17 cellular contexts compared by ENCODE assay signal in genomic region chr11:1768141-1768469, GRCh38. TPM values are rescaled to one million over a fixed set of nuclear protein-coding genes. Genes with fewer than 3 reads are reported as not detected.
DNase-seq lines count a peak whose midpoint lies in the region; ATAC-seq and TF ChIP-seq lines count a peak whose summit lies in the region.
"Had no signal": no experiment of that assay in that cellular context is flagged by ENCODE, and none has a peak within 500 bp of the region (broad histone marks: within the 10 kb centered on the region; RNA-seq: fewer than 3 reads in every experiment).

No MANE protein-coding gene starts in this region.

- H3K27me3 Mint-ChIP-seq in activated CD8-positive, alpha-beta T cell treated with anti-CD3 and anti-CD28 coated beads for 36 hours = no peaks in the 10 kb centered on the region
- H3K27me3 Mint-ChIP-seq in activated CD8-positive, alpha-beta T cell treated with anti-CD3 and anti-CD28 coated beads, Interleukin-2, amount 10 ng/mL, durations not matched to agents 7 days and 5 days (ENCODE audit: low read depth) = peaks cover 10% of the 10 kb centered on the region

- no peak overlapping the region for H4K5ac ChIP-seq in mesendoderm (ENCODE audit: low read length)

- H3K27ac Mint-ChIP-seq in activated CD8-positive, alpha-beta T cell treated with anti-CD3 and anti-CD28 coated beads for 36 hours = no peak overlapping the region
- no peak overlapping the region for H3K27ac Mint-ChIP-seq in activated CD8-positive, alpha-beta T cell treated with anti-CD3 and anti-CD28 coated beads, Interleukin-2, amount 10 ng/mL, durations not matched to agents 7 days and 5 days
- H3K27ac Mint-ChIP-seq: HFFc6 had no signal

- peak; percentile 11 for DNase-seq in activated CD8-positive, alpha-beta T cell treated with anti-CD3 and anti-CD28 coated beads for 36 hours
- no peak for DNase-seq in activated CD8-positive, alpha-beta T cell treated with anti-CD3 and anti-CD28 coated beads, Interleukin-2, amount 10 ng/mL, durations not matched to agents 7 days and 5 days
- DNase-seq in RWPE1 (ENCODE audit: low spot score) (no peak), mesendoderm (no peak), NCI-H1417 treated with DMSO at 0.1 percent for 48 hours (lab: John Stamatoyannopoulos, UW) (no peak), NCI-H2227 treated with DMSO at 0.1 percent for 48 hours (lab: John Stamatoyannopoulos, UW) (no peak)
- DNase-seq: C1 segment of cervical spinal cord, DND-41, HFFc6, NCI-H1105 treated with DMSO at 0.1 percent for 48 hours, NCI-H187 treated with DMSO at 0.1 percent for 48 hours, NCI-H446, NCI-H69, RPMI8226 had no signal

- no peaks in the 10 kb centered on the region for H3K9me3 ChIP-seq in BLaER1

- H3K4me1 Mint-ChIP-seq in activated CD8-positive, alpha-beta T cell treated with anti-CD3 and anti-CD28 coated beads for 36 hours (ENCODE audit: low read depth) = peaks cover 17% of the 10 kb centered on the region
- peaks cover 37% of the 10 kb centered on the region for H3K4me1 Mint-ChIP-seq in activated CD8-positive, alpha-beta T cell treated with anti-CD3 and anti-CD28 coated beads, Interleukin-2, amount 10 ng/mL, durations not matched to agents 7 days and 5 days (ENCODE audit: low read depth)

- H2BK120ac ChIP-seq in mesendoderm (ENCODE audit: low read depth, low read length) = no peak overlapping the region

- H3K36me3 ChIP-seq in BLaER1 = no peaks in the 10 kb centered on the region
- H3K36me3 ChIP-seq in mesendoderm (ENCODE audit: control insufficient read depth, insufficient read depth, low read length) = no peaks in the 10 kb centered on the region

- H3K27me3 ChIP-seq in BLaER1 (no peaks in the 10 kb centered on the region), mesendoderm (ENCODE audit: insufficient read depth, low read length, poor library complexity) (no peaks in the 10 kb centered on the region)
- H3K27me3 ChIP-seq: SJSA1 had no signal

- peak overlapping the region; percentile 56 for H3K56ac ChIP-seq in mesendoderm (ENCODE audit: low read length)

- TF ChIP-seq CTCF in activated CD8-positive, alpha-beta T cell treated with anti-CD3 and anti-CD28 coated beads for 36 hours (IDR thresholded peaks at IDR 0.05) = no peak
- no peak for TF ChIP-seq CTCF in RWPE1 (conservative IDR thresholded peaks at IDR 0.05; ENCODE audit: low read depth)

- H3K4me3 Mint-ChIP-seq in activated CD8-positive, alpha-beta T cell treated with anti-CD3 and anti-CD28 coated beads for 36 hours = no peak overlapping the region
- no peak overlapping the region for H3K4me3 Mint-ChIP-seq in activated CD8-positive, alpha-beta T cell treated with anti-CD3 and anti-CD28 coated beads, Interleukin-2, amount 10 ng/mL, durations not matched to agents 7 days and 5 days
- H3K4me3 Mint-ChIP-seq: HFFc6 had no signal

- H3K79me1 ChIP-seq in mesendoderm (ENCODE audit: low read length) = no peaks in the 10 kb centered on the region

- WGBS in mesendoderm (ENCODE audit: extremely low coverage, insufficient coverage, low lambda C conversion rate) = no CpG with 5 or more reads among the region's 7 CpGs

- POLR2A ChIA-PET in activated CD8-positive, alpha-beta T cell treated with anti-CD3 and anti-CD28 coated beads for 36 hours (lab: Charles Lee) = interaction anchor here (0.5 kb wide), 1 partner anchor 425 kb away, joined by 3 read pairs; no protein-coding TSS in a partner anchor
- POLR2A ChIA-PET in activated CD8-positive, alpha-beta T cell treated with anti-CD3 and anti-CD28 coated beads, Interleukin-2, amount 10 ng/mL, durations not matched to agents 7 days and 5 days (lab: Charles Lee) = no interaction called here
- POLR2A ChIA-PET in RWPE1 (lab: Yijun Ruan, JAX; ENCODE audit: low non-redundant PET) = no interaction called here

- H4K8ac ChIP-seq in mesendoderm (ENCODE audit: low read depth, low read length) = no peak overlapping the region

- peaks cover 2% of the 10 kb centered on the region for H4K20me1 ChIP-seq in BLaER1

- H3K4me1 ChIP-seq in BLaER1 = peaks cover 37% of the 10 kb centered on the region
- H3K4me1 ChIP-seq in mesendoderm (ENCODE audit: control insufficient read depth, low read depth, low read length) = peaks cover 4% of the 10 kb centered on the region

- no peak overlapping the region for H3K9ac ChIP-seq in BLaER1
- no peak overlapping the region for H3K9ac ChIP-seq in mesendoderm (ENCODE audit: low read length)

- H3K27ac ChIP-seq in BLaER1 (no peak overlapping the region), RWPE1 (peak overlapping the region; percentile 38), mesendoderm (ENCODE audit: low read depth, low read length) (no peak overlapping the region)
- H3K27ac ChIP-seq: SJSA1 had no signal

- H3K4me3 ChIP-seq in BLaER1 (no peak overlapping the region), mesendoderm (ENCODE audit: low read length) (no peak overlapping the region)
- H3K4me3 ChIP-seq: SJSA1 had no signal

- no peaks in the 10 kb centered on the region for H3K9me3 Mint-ChIP-seq in activated CD8-positive, alpha-beta T cell treated with anti-CD3 and anti-CD28 coated beads for 36 hours
- no peaks in the 10 kb centered on the region for H3K9me3 Mint-ChIP-seq in activated CD8-positive, alpha-beta T cell treated with anti-CD3 and anti-CD28 coated beads, Interleukin-2, amount 10 ng/mL, durations not matched to agents 7 days and 5 days (ENCODE audit: insufficient read depth)
- H3K9me3 Mint-ChIP-seq: HFFc6 had no signal

- H2BK15ac ChIP-seq in mesendoderm (replicated peaks; ENCODE audit: low read depth) = no peak overlapping the region

- no peak for ATAC-seq in activated CD8-positive, alpha-beta T cell treated with anti-CD3 and anti-CD28 coated beads for 36 hours
- no peak for ATAC-seq in activated CD8-positive, alpha-beta T cell treated with anti-CD3 and anti-CD28 coated beads, Interleukin-2, amount 10 ng/mL, durations not matched to agents 7 days and 5 days
- no peak for ATAC-seq in HG02840 (IDR thresholded peaks at IDR 0.05; ENCODE audit: low FRiP score, unreplicated experiment)

- intact Hi-C loops in activated CD8-positive, alpha-beta T cell treated with anti-CD3 and anti-CD28 coated beads for 36 hours (cut with micrococcal nuclease) = no loop called here

- H3K18ac ChIP-seq in mesendoderm (ENCODE audit: low read length) = no peak overlapping the region

- H3K23ac ChIP-seq in mesendoderm (ENCODE audit: low read length) = no peak overlapping the region

- no peak overlapping the region for H2AK5ac ChIP-seq in mesendoderm (ENCODE audit: low read length)

- no peaks in the 10 kb centered on the region for H3K36me3 Mint-ChIP-seq in activated CD8-positive, alpha-beta T cell treated with anti-CD3 and anti-CD28 coated beads for 36 hours (ENCODE audit: low read depth)
- H3K36me3 Mint-ChIP-seq in activated CD8-positive, alpha-beta T cell treated with anti-CD3 and anti-CD28 coated beads, Interleukin-2, amount 10 ng/mL, durations not matched to agents 7 days and 5 days (ENCODE audit: low read depth) = no peaks in the 10 kb centered on the region

- peaks cover under 1% of the 10 kb centered on the region for H3K79me2 ChIP-seq in mesendoderm (ENCODE audit: control insufficient read depth, insufficient read depth, low read length)

- H3K4ac ChIP-seq in mesendoderm (ENCODE audit: low read depth, low read length) = no peak overlapping the region

- H2BK5ac ChIP-seq in mesendoderm (ENCODE audit: low read length) = no peak overlapping the region

- peak overlapping the region; percentile 51; the same call in 1 of the 2 replicates for H3K4me2 ChIP-seq in BLaER1
- H3K4me2 ChIP-seq in mesendoderm (ENCODE audit: low read length) = no peak overlapping the region

- CTCF ChIA-PET in activated CD8-positive, alpha-beta T cell treated with anti-CD3 and anti-CD28 coated beads for 36 hours (lab: Charles Lee) = no interaction called here
- CTCF ChIA-PET in activated CD8-positive, alpha-beta T cell treated with anti-CD3 and anti-CD28 coated beads, Interleukin-2, amount 10 ng/mL, durations not matched to agents 7 days and 5 days (lab: Charles Lee) = interaction anchor here (1.9 kb wide), 1 partner anchor 64 kb away, joined by 5 read pairs; no protein-coding TSS in a partner anchor
- CTCF ChIA-PET in RWPE1 (lab: Yijun Ruan, JAX) = no interaction called here

RNA-seq across cellular contexts. Expression of gene CTSD, which starts 4.4 kb away (rescaled TPM):
- total RNA-seq in activated CD8-positive, alpha-beta T cell treated with anti-CD3 and anti-CD28 coated beads for 36 hours = 10 to 100 TPM; 44.9 to 45.6 TPM
- 100 to 1,000 TPM; 153 to 172 TPM for total RNA-seq in activated CD8-positive, alpha-beta T cell treated with anti-CD3 and anti-CD28 coated beads, Interleukin-2, amount 10 ng/mL, durations not matched to agents 7 days and 5 days
- 76.3 TPM for polyA plus RNA-seq in mesendoderm (2013, experiment 1 of 2)
- 77.1 TPM for polyA plus RNA-seq in mesendoderm (2013, experiment 2 of 2)

RNA-seq across cellular contexts. Expression of gene IFITM10, which starts 17.7 kb away (rescaled TPM):
- under 1 TPM; 0.07 to 0.31 TPM for total RNA-seq in activated CD8-positive, alpha-beta T cell treated with anti-CD3 and anti-CD28 coated beads for 36 hours
- total RNA-seq in activated CD8-positive, alpha-beta T cell treated with anti-CD3 and anti-CD28 coated beads, Interleukin-2, amount 10 ng/mL, durations not matched to agents 7 days and 5 days = 1 to 10 TPM in 1 of 2 experiments, under 1 TPM in 1; 0.63 to 1.0 TPM
- polyA plus RNA-seq in mesendoderm (2013, experiment 1 of 2) = 0.04 TPM
- polyA plus RNA-seq in mesendoderm (2013, experiment 2 of 2) = 0.01 TPM
